8 cellular contexts compared by ENCODE assay signal in the genomic region with DNA sequence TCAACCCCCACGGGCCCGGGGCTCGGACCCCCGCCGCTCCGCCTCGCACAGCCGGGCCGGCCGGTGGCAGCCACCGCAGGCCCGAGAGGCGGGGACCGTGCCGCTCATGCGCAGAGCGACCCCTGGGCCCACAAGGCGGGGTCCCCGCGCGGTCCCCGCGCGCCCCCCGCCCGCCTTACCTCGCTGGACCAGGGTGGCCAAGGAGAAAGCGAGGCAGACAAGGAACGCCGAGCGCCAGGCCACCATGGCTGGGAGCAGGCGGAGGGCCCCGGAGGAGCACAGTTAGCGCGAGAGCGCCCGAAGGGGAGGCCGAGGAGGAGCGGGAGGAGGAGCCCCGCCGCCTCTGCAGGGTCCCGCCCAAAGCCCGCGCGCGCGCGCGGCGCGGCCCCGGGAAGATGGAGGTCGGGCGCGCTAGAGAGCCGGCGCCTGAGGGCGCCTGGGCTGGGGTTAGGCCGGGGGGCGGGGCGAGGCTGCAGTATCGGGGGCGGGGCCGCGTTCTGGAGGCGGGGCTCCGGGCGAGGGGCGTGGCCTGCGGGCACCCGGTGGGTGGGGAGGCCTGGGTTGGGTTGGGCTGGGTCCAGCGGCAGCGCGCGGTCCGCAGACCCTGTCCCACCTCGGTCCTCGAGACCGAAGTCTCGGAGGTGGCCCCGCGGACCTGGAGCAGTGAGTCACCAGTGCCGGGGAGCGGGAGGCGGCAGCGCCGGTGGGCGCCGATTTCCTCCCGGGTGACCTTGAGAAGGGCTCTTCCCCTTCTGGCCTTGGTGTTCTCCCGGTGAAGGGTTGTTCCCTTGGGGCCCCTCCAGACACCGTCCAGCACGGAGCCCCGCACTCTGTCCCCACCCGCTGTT. TPM values are rescaled to one million over a fixed set of nuclear protein-coding genes. Genes with fewer than 3 reads are reported as not detected.
DNase-seq lines count a peak whose midpoint lies in the region; ATAC-seq, FAIRE-seq and TF ChIP-seq lines count a peak whose summit lies in the region.

A gene with protein sequence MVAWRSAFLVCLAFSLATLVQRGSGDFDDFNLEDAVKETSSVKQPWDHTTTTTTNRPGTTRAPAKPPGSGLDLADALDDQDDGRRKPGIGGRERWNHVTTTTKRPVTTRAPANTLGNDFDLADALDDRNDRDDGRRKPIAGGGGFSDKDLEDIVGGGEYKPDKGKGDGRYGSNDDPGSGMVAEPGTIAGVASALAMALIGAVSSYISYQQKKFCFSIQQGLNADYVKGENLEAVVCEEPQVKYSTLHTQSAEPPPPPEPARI (minus strand): TSS at position 326 of the 848 bp plus-strand sequence. CDS start 80 bp downstream, at position 246.

- H3K9me3 ChIP-seq in ascending aorta (no peaks in the 10 kb centered on the region), right cardiac atrium (ENCODE audit: control insufficient read depth, low read length) (no peaks in the 10 kb centered on the region)

- FAIRE-seq in urothelium cell line (lab: Jason Lieb, UNC), result no peak

- H3K27ac ChIP-seq in ascending aorta (peak within 1 kb of the TSS; percentile 65 to 71), right cardiac atrium (ENCODE audit: low read length) (peak within 1 kb of the TSS; percentile 62)

- H3K27me3 ChIP-seq in ascending aorta, result no peaks in the 10 kb centered on the region
- H3K27me3 ChIP-seq in right cardiac atrium (ENCODE audit: control insufficient read depth, insufficient read depth), result no peaks in the 10 kb centered on the region

- ATAC-seq in GM18505 (IDR thresholded peaks at IDR 0.05; ENCODE audit: unreplicated experiment) (peak; percentile 91), HG02938 (IDR thresholded peaks at IDR 0.05; ENCODE audit: unreplicated experiment) (peak; percentile 71), right cardiac atrium (peak; percentile 99 to 100)

- H3K36me3 ChIP-seq in ascending aorta, result no peaks in the 10 kb centered on the region

- TF ChIP-seq CTCF in ascending aorta (IDR thresholded peaks at IDR 0.05), result no peak

- H3K4me1 ChIP-seq in ascending aorta (no peaks in the 10 kb centered on the region), right cardiac atrium (ENCODE audit: control insufficient read depth, insufficient read depth, low read length) (no peaks in the 10 kb centered on the region)

- WGBS in right cardiac atrium, result under 1% methylated on average over 92 of the region's 95 CpGs

- DNase-seq in NCI-H187 (lab: John Stamatoyannopoulos, UW), result peak; percentile 87 to 95
- peak; percentile 77 for DNase-seq in T-helper 22 cell (ENCODE audit: low read depth)
- DNase-seq in ascending aorta (ENCODE audit: low spot score in 2 of 2), result peak; percentile 39 to 91
- DNase-seq in right cardiac atrium, result peak; percentile 89 to 97 (median 96)
- peak; percentile 89 for DNase-seq in putamen (ENCODE audit: low spot score)
- peak; percentile 81 for DNase-seq in urothelium cell line (ENCODE audit: low spot score)

- peak; percentile 73 for TF ChIP-seq POLR2A in GM18505 (IDR thresholded peaks at IDR 0.05; ENCODE audit: borderline replicate concordance, extremely low read depth, insufficient read depth, insufficient read length)

- intact Hi-C loops in ascending aorta (cut with DNase I) (loop anchor here (1.0 to 10.0 kb wide), 3 partner anchors 28 to 964 kb away; partner anchors contain the start of genes EOLA2 and HMGB3), right cardiac atrium (cut with DNase I) (no loop called here)

- H3K4me3 ChIP-seq in ascending aorta (peak within 1 kb of the TSS; percentile 71 to 83), right cardiac atrium (ENCODE audit: low read length) (peak within 1 kb of the TSS; percentile 79)

RNA-seq across cellular contexts. Expression of the gene that starts here (rescaled TPM):
- total RNA-seq in ascending aorta (83.4 TPM), right cardiac atrium (10 to 100 TPM; 66.5 to 84.7 (median 71.8) TPM)
- 70.0 TPM for polyA plus RNA-seq in right cardiac atrium

Comparison
In these comparisons a context has a peak if more than half of its experiments do, and no peak if none do; other contexts are left out.
1. Peak in every context shown above with its lines: DNase-seq, ATAC-seq, H3K4me3 ChIP-seq and H3K27ac ChIP-seq.